In the genomic region with DNA sequence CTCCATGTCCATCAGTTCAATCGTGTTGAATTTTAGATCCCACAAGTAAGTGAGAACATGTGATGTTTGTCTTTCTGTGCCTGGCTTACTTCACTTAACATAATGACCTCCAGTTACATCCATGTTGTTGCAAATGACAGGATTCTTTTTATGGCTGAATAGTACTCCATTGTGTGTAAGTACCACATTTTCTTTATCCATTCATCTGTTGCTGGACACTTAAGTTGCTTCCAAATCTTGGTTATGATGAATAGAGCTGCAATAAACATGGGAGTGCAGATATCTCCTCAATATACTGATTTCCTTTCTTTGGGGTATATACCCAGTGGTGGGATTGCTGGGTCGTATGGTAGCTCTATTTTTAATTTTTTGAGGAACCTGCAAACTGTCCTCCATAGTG, we compare ENCODE assay signal across 1 cellular context.
A peak's percentile ranks its signal among the peaks of the same experiment; 100 is the strongest.
TF ChIP-seq lines count a peak whose summit lies in the region.
"Not testable (repeated sequence)": the region's sequence is repeated elsewhere in the genome, so short reads cannot be mapped to it uniquely, and the experiment has no call there.

No MANE protein-coding gene starts in this region.

- H3K4me3 ChIP-seq in HEK293 (ENCODE audit: low read depth, low read length): not testable (repeated sequence)

- POLR2A ChIA-PET in HEK293 (lab: Yijun Ruan, JAX): not testable (repeated sequence)

- not testable (repeated sequence) for H3K9me3 ChIP-seq in HEK293 (ENCODE audit: control insufficient read depth, insufficient read depth, low read depth, low read length)

- TF ChIP-seq CTCF in HEK293 (tag by site-specific recombination; IDR thresholded peaks at IDR 0.05): not testable (repeated sequence)

- H3K27ac ChIP-seq in HEK293 (ENCODE audit: extremely low read depth, low read depth, low read length): not testable (repeated sequence)

- not testable (repeated sequence) for H3K4me1 ChIP-seq in HEK293 (ENCODE audit: control insufficient read depth, insufficient read depth, low read length)

- CTCF ChIA-PET in HEK293 (lab: Yijun Ruan, JAX): interaction anchor here (0.5 kb wide), 1 partner anchor 129 kb away, joined by 4 read pairs; no protein-coding TSS in a partner anchor

- H3K36me3 ChIP-seq in HEK293 (ENCODE audit: control insufficient read depth in 2 of 2, insufficient read depth in 1 of 2, low read length in 2 of 2): not testable (repeated sequence)

TF ChIP-seq in HEK293, 187 proteins besides CTCF, POLR2A, EP300 and RAD21:
- TF ChIP-seq SCRT2 (tag by site-specific recombination; IDR thresholded peaks at IDR 0.05): peak; percentile 83
- peak; percentile 73; the same call in 1 of the 2 replicates for TF ChIP-seq SCRT1 (tag by site-specific recombination; IDR thresholded peaks at IDR 0.05; ENCODE audit: borderline replicate concordance)
TF ChIP-seq in HEK293: peak in this region for 2; not testable (repeated sequence) for 185.
